In genomic region chr9:116124472-116125040, GRCh38 we compare ENCODE assay signal across 29 cellular contexts. TPM values are rescaled to one million over a fixed set of nuclear protein-coding genes. Genes with fewer than 3 reads are reported as not detected.
DNase-seq lines count a peak whose midpoint lies in the region; FAIRE-seq and TF ChIP-seq lines count a peak whose summit lies in the region.
"Had no signal": no experiment of that assay in that cellular context is flagged by ENCODE, and none has a peak within 500 bp of the region (broad histone marks: within the 10 kb centered on the region; RNA-seq: fewer than 3 reads in every experiment).

No MANE protein-coding gene starts in this region.

- H2AFZ ChIP-seq in GM23248 (no peak overlapping the region), osteoblast (ENCODE audit: low read length) (no peak overlapping the region)

- H3F3A ChIP-seq in GM23248 (ENCODE audit: insufficient read depth): no peaks in the 10 kb centered on the region

- no peaks in the 10 kb centered on the region for H3K9me2 ChIP-seq in GM23248 (ENCODE audit: insufficient read depth)

- H3K4me2 ChIP-seq in GM23248 (ENCODE audit: unreplicated experiment): no peak overlapping the region
- H3K4me2 ChIP-seq in osteoblast (ENCODE audit: insufficient read depth, low read length): no peak overlapping the region

- no peak for TF ChIP-seq CTCF in brain microvascular endothelial cell (IDR thresholded peaks at IDR 0.05; ENCODE audit: low read depth, low read length, missing control alignments)
- TF ChIP-seq CTCF in fibroblast of pulmonary artery (IDR thresholded peaks at IDR 0.05; ENCODE audit: low read length, missing control alignments): no peak
- TF ChIP-seq CTCF in thyroid gland (IDR thresholded peaks at IDR 0.05): no peak
- TF ChIP-seq CTCF in osteoblast (IDR thresholded peaks at IDR 0.05; ENCODE audit: extremely low read depth, low read depth, low read length): no peak

- H3K79me2 ChIP-seq in GM23248 (ENCODE audit: insufficient read depth): no peaks in the 10 kb centered on the region
- no peaks in the 10 kb centered on the region for H3K79me2 ChIP-seq in osteoblast (ENCODE audit: insufficient read depth, low read length)

- H3K27me3 ChIP-seq in GM23248 (replicated peaks; ENCODE audit: insufficient read depth): no peaks in the 10 kb centered on the region
- H3K27me3 ChIP-seq in brain microvascular endothelial cell (replicated peaks): no peaks in the 10 kb centered on the region
- no peaks in the 10 kb centered on the region for H3K27me3 ChIP-seq in thyroid gland
- H3K27me3 ChIP-seq in osteoblast (ENCODE audit: insufficient read depth, low read length): no peaks in the 10 kb centered on the region
- H3K27me3 ChIP-seq: cardiac muscle cell had no signal

- H4K20me1 ChIP-seq in GM23248 (ENCODE audit: insufficient read depth): no peaks in the 10 kb centered on the region
- H4K20me1 ChIP-seq in osteoblast (ENCODE audit: insufficient read depth, low read length): no peaks in the 10 kb centered on the region

- no peak for FAIRE-seq in GM12892 (lab: Jason Lieb, UNC)
- FAIRE-seq: frontal cortex, GM18507 had no signal

- H3K9me3 ChIP-seq in GM23248 (ENCODE audit: low read depth) (no peaks in the 10 kb centered on the region), thyroid gland (no peaks in the 10 kb centered on the region), osteoblast (ENCODE audit: low read depth, low read length) (no peaks in the 10 kb centered on the region)
- H3K9me3 ChIP-seq: thoracic aorta had no signal

- in situ Hi-C loops in GM23248 (cut with MboI) (no loop called here), brain microvascular endothelial cell (cut with HindIII; ENCODE audit: low pct_ligation_motif_present, low sequenced_read_pairs) (no loop called here)

- no peaks in the 10 kb centered on the region for H3K4me1 ChIP-seq in GM23248 (ENCODE audit: insufficient read depth)
- no peaks in the 10 kb centered on the region for H3K4me1 ChIP-seq in thyroid gland
- H3K4me1 ChIP-seq in osteoblast (ENCODE audit: insufficient read depth, low read length): peaks cover 4% of the 10 kb centered on the region

- no peak overlapping the region for H3K9ac ChIP-seq in GM23248

- H3K4me3 ChIP-seq in GM23248 (no peak overlapping the region), brain microvascular endothelial cell (ENCODE audit: low read depth, low read length) (no peak overlapping the region), fibroblast of pulmonary artery (replicated peaks; ENCODE audit: low read depth, low read length) (no peak overlapping the region), skeletal muscle cell (ENCODE audit: low read depth, low read length) (no peak overlapping the region), thyroid gland (replicated peaks in 1 of 3) (no peak overlapping the region), osteoblast (ENCODE audit: insufficient read depth, low read length) (no peak overlapping the region)
- H3K4me3 ChIP-seq: cardiac muscle cell, thoracic aorta had no signal

- DNase-seq in GM23248: peak; percentile 68
- peak; percentile 14 for DNase-seq in brain microvascular endothelial cell
- peak; percentile 67 for DNase-seq in fibroblast of pulmonary artery (ENCODE audit: low read depth)
- DNase-seq in skeletal muscle cell (ENCODE audit: low read depth): peak; percentile 89
- no peak for DNase-seq in thyroid gland
- DNase-seq in activated CD8-positive, alpha-beta memory T cell treated with anti-CD3 and anti-CD28 coated beads, Interleukin-2, amount 50 U/mL, for 4 hours: no peak
- DNase-seq in osteoblast (ENCODE audit: insufficient read length, low spot score, missing footprints): no peak
- no peak for DNase-seq in GM12892 (ENCODE audit: insufficient read length)
- DNase-seq: activated CD4-positive, alpha-beta T cell treated with anti-CD3 and anti-CD28 coated beads for 36 hours; activated gamma-delta T cell treated with Interleukin-2 at 50 U/mL for 16 hours; activated T-cell treated with anti-CD3 and anti-CD28 coated beads, Interleukin-2, amount 50 U/mL, for 1 hour; CD8-positive, alpha-beta T cell; cortex of kidney; endodermal cell; GOT3; Kasumi-1; naive thymus-derived CD4-positive, alpha-beta T cell; NCI-H187; NCI-H69; occipital lobe; retina; stimulated activated CD4-positive, alpha-beta T cell treated with anti-CD3 and anti-CD28 coated beads, Interleukin-12 subunit alpha, Interleukin-12 subunit beta, amount 100 ng/mL, for 4 hours; stimulated activated CD4-positive, alpha-beta T cell treated with anti-CD3 and anti-CD28 coated beads, Interleukin-4, amount 100 ng/mL, for 24 hours; stimulated activated naive B cell treated with anti-CD40 and anti-IgM and Interleukin-4, amounts not matched to agents 10 μg/mL and 1 μg/mL and 100 μg/mL, for 72 hours; T-helper 17 cell had no signal

- TF ChIP-seq POLR2A in thyroid gland (IDR thresholded peaks at IDR 0.05): no peak
- TF ChIP-seq POLR2A in GM12892 (IDR thresholded peaks at IDR 0.05; ENCODE audit: low read depth, low read length): no peak

- no peaks in the 10 kb centered on the region for H3K36me3 ChIP-seq in GM23248 (ENCODE audit: low read depth)
- no peaks in the 10 kb centered on the region for H3K36me3 ChIP-seq in brain microvascular endothelial cell (replicated peaks)
- no peaks in the 10 kb centered on the region for H3K36me3 ChIP-seq in thyroid gland
- H3K36me3 ChIP-seq in osteoblast (ENCODE audit: insufficient read depth, low read length): no peaks in the 10 kb centered on the region
- H3K36me3 ChIP-seq: cardiac muscle cell, thoracic aorta had no signal

- intact Hi-C loops in thyroid gland (cut with DNase I): no loop called here

- 69 to 82% methylated on average over 4 of the region's 4 CpGs for WGBS in GM23248 (ENCODE audit: low coverage in 1 of 2, low lambda C conversion rate in 2 of 2, missing lambda C conversion rate in 2 of 2), 2 experiments
- WGBS in thyroid gland, 2 donors: 82 to 87% methylated on average over 4 of the region's 4 CpGs

- H3K27ac ChIP-seq in GM23248: no peak overlapping the region
- H3K27ac ChIP-seq in brain microvascular endothelial cell: no peak overlapping the region
- no peak overlapping the region for H3K27ac ChIP-seq in thyroid gland
- H3K27ac ChIP-seq in osteoblast (ENCODE audit: low read depth, low read length): no peak overlapping the region
- H3K27ac ChIP-seq: cardiac muscle cell, thoracic aorta had no signal

RNA-seq across cellular contexts. Expression of gene PAPPA, which starts 29.0 kb away (rescaled TPM):
- total RNA-seq in GM23248 (2014; rRNA removed; shearing (Covaris generic)): 30.3 and 31.5 TPM in 2 replicates
- polyA plus RNA-seq in GM23248 (2016; fragmentation: Nextera tagmentation; extraction: Ambion mirVana): 8.2 and 8.7 TPM in 2 replicates
- total RNA-seq in thyroid gland (1 to 10 TPM; 1.0 to 5.0 (median 2.8) TPM), osteoblast (56.5 and 86.9 TPM in 2 replicates)
- 0.13 TPM for polyA plus RNA-seq in GM12892 (2012; ENCODE audit: missing spikeins)
- total RNA-seq: activated CD4-positive, alpha-beta T cell treated with anti-CD3 and anti-CD28 coated beads for 36 hours; CD8-positive, alpha-beta T cell had no signal

Comparison
In these comparisons a context has a peak if more than half of its experiments do, and no peak if none do; other contexts are left out.
1. DNase-seq: peak in GM23248 (single experiment), brain microvascular endothelial cell (single experiment), fibroblast of pulmonary artery (single experiment) and skeletal muscle cell (single experiment); none in thyroid gland (0 of 2), activated CD8-positive, alpha-beta memory T cell treated with anti-CD3 and anti-CD28 coated beads, Interleukin-2, amount 50 U/mL, for 4 hours (single experiment), osteoblast (single experiment) and GM12892 (single experiment).